8 cellular contexts compared by ENCODE assay signal in the genomic region with DNA sequence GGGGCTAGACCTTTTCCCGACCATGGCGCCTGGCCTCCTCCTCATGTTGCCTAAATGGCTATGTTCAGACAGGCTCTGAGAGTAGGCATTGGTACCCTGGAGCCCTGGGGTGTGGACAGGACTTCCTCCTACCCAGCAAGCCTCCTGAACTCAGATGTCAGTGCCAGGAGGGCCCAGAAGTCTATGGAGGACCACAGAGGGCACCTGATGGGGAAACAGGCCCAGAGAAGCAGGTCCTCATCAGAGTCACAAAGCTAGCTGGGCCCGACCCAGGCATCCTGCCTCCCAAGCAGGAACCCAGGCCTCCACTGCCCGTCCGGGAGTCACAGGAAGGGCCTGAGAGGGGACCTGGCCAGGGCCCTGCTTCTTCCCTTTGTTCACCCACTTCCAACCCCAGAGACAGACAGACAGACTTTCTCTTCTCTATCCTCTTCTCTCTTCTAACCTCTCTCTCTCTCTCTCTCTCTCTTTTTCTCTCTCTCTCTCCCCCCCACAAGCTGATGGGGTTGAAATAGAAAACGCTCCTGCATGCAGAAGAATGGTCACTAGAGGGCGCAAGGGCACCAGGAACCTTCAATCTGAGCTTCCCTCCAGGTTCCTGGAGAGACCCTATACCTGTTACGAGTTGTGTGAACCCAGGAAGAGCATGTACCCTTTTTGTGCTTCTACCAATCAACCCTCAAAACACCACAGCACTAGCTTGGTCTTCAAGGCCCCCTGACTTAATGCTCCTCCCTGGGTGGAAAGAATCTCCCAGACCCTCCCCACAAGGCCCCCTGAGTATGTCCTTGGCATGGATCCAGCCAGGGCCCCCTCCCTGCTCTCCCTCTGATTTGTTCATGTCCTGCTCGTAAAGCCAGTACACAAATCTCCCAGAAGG. TPM values are rescaled to one million over a fixed set of nuclear protein-coding genes. Genes with fewer than 3 reads are reported as not detected.
DNase-seq lines count a peak whose midpoint lies in the region; ATAC-seq, FAIRE-seq and TF ChIP-seq lines count a peak whose summit lies in the region.

No MANE protein-coding gene starts in this region.

- H4K20me1 ChIP-seq in mammary epithelial cell (ENCODE audit: insufficient read depth, low read length), result no peaks in the 10 kb centered on the region

- dilution Hi-C loops in mammary epithelial cell (cut with HindIII; ENCODE audit: low sequenced_read_pairs), result no loop called here

- in situ Hi-C loops in mammary epithelial cell (cut with MboI; ENCODE audit: low sequenced_read_pairs in 2 of 2), result loop anchor here (5.0 to 10.0 kb wide), 4 partner anchors 70 to 517 kb away; a partner anchor contains a TSS

- H3K27ac ChIP-seq in A673 (ENCODE audit: low read depth, low read length, poor library complexity, severe bottlenecking), result no peak overlapping the region
- no peak overlapping the region for H3K27ac ChIP-seq in mammary epithelial cell (ENCODE audit: insufficient read depth, low read depth, low read length)
- H3K27ac ChIP-seq in kidney (ENCODE audit: low read depth in 2 of 2, low read length in 2 of 2), result no peak overlapping the region

- POLR2A ChIA-PET in A673 (lab: Charles Lee; ENCODE audit: low non-redundant PET), result no interaction called here

- no peak for FAIRE-seq in kidney (lab: Jason Lieb, UNC)

- H3K27me3 ChIP-seq in A673 (replicated peaks; ENCODE audit: insufficient read depth, low read depth, low read length, poor library complexity) (no peaks in the 10 kb centered on the region), mammary epithelial cell (ENCODE audit: insufficient read depth, low read length) (no peaks in the 10 kb centered on the region)

- H3K4me1 ChIP-seq in A673 (ENCODE audit: insufficient read depth, low read length, poor library complexity, severe bottlenecking), result peaks cover 19% of the 10 kb centered on the region
- H3K4me1 ChIP-seq in mammary epithelial cell (ENCODE audit: insufficient read depth, low read length), result peaks cover 34% of the 10 kb centered on the region
- peaks cover 10 to 29% of the 10 kb centered on the region in 2 donors for H3K4me1 ChIP-seq in kidney (ENCODE audit: control insufficient read depth in 1 of 2, insufficient read depth in 1 of 2, low read depth in 1 of 2, low read length in 2 of 2)

- H3K79me2 ChIP-seq in mammary epithelial cell (ENCODE audit: insufficient read depth, low read length), result peaks cover 37% of the 10 kb centered on the region

- WGBS in mammary epithelial cell (ENCODE audit: low coverage, missing lambda C conversion rate), result 51% methylated on average over 6 of the region's 9 CpGs

- peak; percentile 90 for DNase-seq in A673 (ENCODE audit: low spot score)
- peak; percentile 83 for DNase-seq in GM20000 (ENCODE audit: low spot score)
- peak; percentile 48 for DNase-seq in NCI-H226
- peak; percentile 41 to 59 (median 55) for DNase-seq in activated CD4-positive, CD25-positive, alpha-beta regulatory T cell (lab: John Stamatoyannopoulos, UW)
- DNase-seq in mammary epithelial cell, result peak; percentile 60
- DNase-seq in kidney, result peak; percentile 77
- DNase-seq in stimulated activated CD4-positive, alpha-beta T cell treated with anti-CD3 and anti-CD28 coated beads, Interleukin-2, amount 100 ng/mL, for 24 hours, result peak; percentile 77 to 81

- TF ChIP-seq CTCF in A673 (conservative IDR thresholded peaks at IDR 0.05; ENCODE audit: low read depth, low read length), result peak; percentile 97
- peak; percentile 82 for TF ChIP-seq CTCF in GM20000 (IDR thresholded peaks at IDR 0.05; ENCODE audit: extremely low read depth, missing control alignments)
- peak; percentile 85 to 91 for TF ChIP-seq CTCF in mammary epithelial cell (conservative IDR thresholded peaks at IDR 0.05 in 1 of 2, IDR thresholded peaks at IDR 0.05 in 1 of 2; ENCODE audit: extremely low read depth in 1 of 2, insufficient read depth in 1 of 2, low read depth in 1 of 2, low read length in 2 of 2)
- TF ChIP-seq CTCF in kidney (IDR thresholded peaks at IDR 0.05; ENCODE audit: borderline replicate concordance, extremely low read depth, insufficient read depth), result peak; percentile 93

- CTCF ChIA-PET in A673 (lab: Charles Lee) (interaction anchor here (0.5 to 1.4 kb wide), 17 partner anchors 9 to 899 kb away, joined by 3 to 21 read pairs (median 5); a partner anchor contains a TSS), mammary epithelial cell (lab: Charles Lee; ENCODE audit: low non-redundant PET) (interaction anchor here (0.5 to 1.2 kb wide), 7 partner anchors 8 to 698 kb away, joined by 3 to 17 read pairs (median 5); no protein-coding TSS in a partner anchor)

- no peak overlapping the region for H3K4me2 ChIP-seq in mammary epithelial cell (ENCODE audit: insufficient read depth, low read depth, low read length)

- no peak overlapping the region for H3K4me3 ChIP-seq in A673 (ENCODE audit: low read depth, low read length, poor library complexity, severe bottlenecking)
- no peak overlapping the region for H3K4me3 ChIP-seq in mammary epithelial cell (replicated peaks in 1 of 3; ENCODE audit: insufficient read depth in 1 of 3, low read depth in 2 of 3, low read length in 3 of 3)
- no peak overlapping the region for H3K4me3 ChIP-seq in kidney (ENCODE audit: low read length in 2 of 2)

- H3K9ac ChIP-seq in mammary epithelial cell (ENCODE audit: insufficient read depth, low read length), result no peak overlapping the region
- no peak overlapping the region for H3K9ac ChIP-seq in kidney (ENCODE audit: low read length in 2 of 2)

- intact Hi-C loops in A673 (cut with micrococcal nuclease; ENCODE audit: unreplicated experiment), result loop anchor here (1.0 to 10.0 kb wide), 4 partner anchors 68 to 567 kb away; no protein-coding TSS in a partner anchor
- intact Hi-C loops in mammary epithelial cell (cut with micrococcal nuclease), result loop anchor here (1.0 to 10.0 kb wide), 8 partner anchors 68 to 564 kb away; no protein-coding TSS in a partner anchor
- intact Hi-C loops in kidney (cut with DNase I), result loop anchor here (10.0 kb wide), 1 partner anchor 450 kb away; no protein-coding TSS in a partner anchor

- BruUV-seq in A673 (replicated peaks; lab: Mats Ljungman, UMichigan) (no TSS peak), mammary epithelial cell (replicated peaks; lab: Mats Ljungman, UMichigan) (no TSS peak)

- no peak for ATAC-seq in HG03354 (IDR thresholded peaks at IDR 0.05; ENCODE audit: poor library complexity, severe bottlenecking, unreplicated experiment)

- H3K36me3 ChIP-seq in A673 (ENCODE audit: insufficient read depth, low read length, poor library complexity, severe bottlenecking), result no peaks in the 10 kb centered on the region
- no peaks in the 10 kb centered on the region for H3K36me3 ChIP-seq in mammary epithelial cell (ENCODE audit: insufficient read depth, low read length)
- H3K36me3 ChIP-seq in kidney (ENCODE audit: control insufficient read depth in 1 of 2, insufficient read depth in 2 of 2, low read length in 2 of 2), result no peaks in the 10 kb centered on the region

- H2AFZ ChIP-seq in mammary epithelial cell (ENCODE audit: low read depth, low read length), result no peak overlapping the region

- no peaks in the 10 kb centered on the region for H3K9me3 ChIP-seq in A673 (ENCODE audit: low read depth, low read length, poor library complexity, severe bottlenecking)
- H3K9me3 ChIP-seq in mammary epithelial cell (replicated peaks; ENCODE audit: insufficient read depth, low read length), result no peaks in the 10 kb centered on the region
- H3K9me3 ChIP-seq in kidney (ENCODE audit: control insufficient read depth in 1 of 2, low read length in 2 of 2), result no peaks in the 10 kb centered on the region

RNA-seq across cellular contexts. Expression of a gene that starts 27.1 kb away (rescaled TPM):
- total RNA-seq in A673 (2021) (66.1 and 68.4 TPM in 2 replicates), mammary epithelial cell (10 to 100 TPM; 56.8 to 78.3 TPM), kidney (80.8 TPM)
- polyA plus RNA-seq in mammary epithelial cell (51.9 TPM), kidney (ENCODE audit: insufficient read depth, low read depth, low replicate concordance) (58.2 TPM)
- 274 TPM for polyA minus RNA-seq in mammary epithelial cell

RNA-seq across cellular contexts. Expression of a gene that starts 50.9 kb away (rescaled TPM):
- total RNA-seq in A673 (2021), result 0.58 and 1.2 TPM in 2 replicates
- total RNA-seq in mammary epithelial cell, result 1 to 10 TPM in 1 of 2 donors, under 1 TPM in 1; 0.31 to 1.0 TPM
- 0.76 TPM for polyA plus RNA-seq in mammary epithelial cell
- polyA minus RNA-seq in mammary epithelial cell, result 0.88 TPM
- 42.0 TPM for total RNA-seq in kidney
- 12.6 TPM for polyA plus RNA-seq in kidney (ENCODE audit: insufficient read depth, low read depth, low replicate concordance)

Comparison
In these comparisons a context has a peak if more than half of its experiments do, and no peak if none do; other contexts are left out.
1. RNA of a gene that starts 50.9 kb away (total RNA-seq): 42.0 TPM in kidney (single experiment); 0.31 to 1.0 TPM in mammary epithelial cell and 0.58 to 1.2 TPM in A673; every median in the first group is over 10 times any median in the second.
2. Peak in every context shown above with its lines, with median percentiles within 50 percentile points of each other: DNase-seq and CTCF ChIP-seq.